In the genomic region with DNA sequence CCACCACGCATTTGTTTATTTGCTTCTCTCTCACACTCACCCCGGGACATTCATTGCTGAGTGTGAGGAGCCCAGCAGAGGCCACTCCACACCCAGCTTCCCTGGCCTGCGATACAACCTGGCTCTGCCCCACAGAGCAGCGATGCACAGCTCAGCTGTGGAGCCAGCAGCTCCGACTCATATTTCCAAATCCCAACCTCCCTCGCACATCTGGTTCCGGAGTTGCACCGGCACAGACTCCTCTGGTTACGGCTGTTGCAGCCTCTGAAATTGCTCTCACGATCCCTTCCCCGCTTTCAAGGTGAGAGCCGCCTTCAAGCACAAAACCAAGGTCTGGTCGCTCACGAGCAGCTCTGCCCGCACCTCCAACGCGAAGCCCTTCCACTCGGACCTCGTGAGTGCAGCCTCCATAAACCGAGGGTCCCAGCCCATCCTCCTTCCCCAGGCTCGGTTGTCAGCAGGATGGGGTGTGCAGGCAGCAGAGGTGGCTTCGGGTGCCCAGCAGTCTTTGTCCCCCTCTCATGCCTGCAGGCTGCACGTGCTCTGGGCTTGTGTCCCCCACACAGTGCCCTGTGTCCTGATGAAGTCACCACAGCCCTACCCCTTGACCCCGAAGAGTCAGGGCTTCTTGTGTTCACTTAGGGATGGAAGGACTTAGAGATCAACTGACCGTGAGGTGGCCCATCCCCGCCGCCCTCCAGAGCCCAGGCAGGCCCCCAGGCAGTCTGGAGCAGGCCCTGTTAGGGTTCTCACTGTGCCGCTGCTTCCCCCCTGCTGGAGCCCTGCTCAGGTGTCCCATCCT, we compare ENCODE assay signal across 12 cellular contexts.
A peak's percentile ranks its signal among the peaks of the same experiment; 100 is the strongest.
DNase-seq lines count a peak whose midpoint lies in the region; ATAC-seq and TF ChIP-seq lines count a peak whose summit lies in the region.
"Had no signal": no experiment of that assay in that cellular context is flagged by ENCODE, and none has a peak within 500 bp of the region (broad histone marks: within the 10 kb centered on the region; RNA-seq: fewer than 3 reads in every experiment).

No MANE protein-coding gene starts in this region.

- TF ChIP-seq POLR2A in upper lobe of left lung (IDR thresholded peaks at IDR 0.05), result no peak

- no peaks in the 10 kb centered on the region for H3K36me3 Mint-ChIP-seq in type B pancreatic cell

- no peaks in the 10 kb centered on the region for H3K4me1 ChIP-seq in upper lobe of left lung
- H3K4me1 ChIP-seq: breast epithelium had no signal

- no peak for TF ChIP-seq EP300 in upper lobe of left lung (IDR thresholded peaks at IDR 0.05)

- no peaks in the 10 kb centered on the region for H3K9me3 ChIP-seq in upper lobe of left lung
- H3K9me3 ChIP-seq: breast epithelium had no signal

- no peak for ATAC-seq in upper lobe of left lung (ENCODE audit: low FRiP score in 2 of 2)
- ATAC-seq: activated CD4-positive, CD25-positive, alpha-beta regulatory T cell treated with anti-CD3 and anti-CD28 coated beads, Interleukin-2, amount 50 U/mL, for 24 hours; left cardiac atrium; Right ventricle myocardium inferior had no signal

- peaks cover 7% of the 10 kb centered on the region for H3K4me1 Mint-ChIP-seq in type B pancreatic cell (ENCODE audit: unreplicated experiment)

- WGBS in upper lobe of left lung, 2 donors, result 68 to 72% methylated on average over 24 to 26 of the region's 28 CpGs

- no peaks in the 10 kb centered on the region for H3K9me3 Mint-ChIP-seq in type B pancreatic cell

- no peak overlapping the region for H3K27ac Mint-ChIP-seq in type B pancreatic cell

- no peaks in the 10 kb centered on the region for H3K27me3 ChIP-seq in upper lobe of left lung

- H3K4me3 ChIP-seq in upper lobe of left lung, result no peak overlapping the region

- DNase-seq in activated effector memory CD4-positive, alpha-beta T cell treated with anti-CD3 and anti-CD28 coated beads, Interleukin-2, amount 50 U/mL, for 16 hours, result peak; percentile 51
- no peak for DNase-seq in activated effector memory CD4-positive, alpha-beta T cell treated with Interleukin-2 at 50 U/mL for 16 hours
- DNase-seq in islet precursor cell, result peak; percentile 57
- no peak for DNase-seq in type B pancreatic cell (ENCODE audit: extremely low spot score, unreplicated experiment)
- DNase-seq in NCI-H2081 (lab: John Stamatoyannopoulos, UW), result no peak
- no peak for DNase-seq in GM20000 (ENCODE audit: low spot score)
- no peak for DNase-seq in upper lobe of left lung
- DNase-seq: left cardiac atrium had no signal

- peaks cover 12% of the 10 kb centered on the region for H3K27me3 Mint-ChIP-seq in type B pancreatic cell

- H3K27ac ChIP-seq in VCaP (no peak overlapping the region), upper lobe of left lung (no peak overlapping the region)

- peaks cover 0 to 38% (median 15%) of the 10 kb centered on the region in 4 donors for H3K36me3 ChIP-seq in upper lobe of left lung
- H3K36me3 ChIP-seq: breast epithelium had no signal

- H3K4me3 Mint-ChIP-seq in type B pancreatic cell, result no peak overlapping the region

- peak; percentile 71 for TF ChIP-seq CTCF in VCaP (conservative IDR thresholded peaks at IDR 0.05)
- TF ChIP-seq CTCF in type B pancreatic cell (conservative IDR thresholded peaks at IDR 0.05), result peak; percentile 27
- TF ChIP-seq CTCF in GM20000 (IDR thresholded peaks at IDR 0.05; ENCODE audit: extremely low read depth, missing control alignments), result no peak
- no peak for TF ChIP-seq CTCF in upper lobe of left lung (IDR thresholded peaks at IDR 0.05)

Comparison
In these comparisons a context has a peak if more than half of its experiments do, and no peak if none do; other contexts are left out.
1. DNase-seq: peak in activated effector memory CD4-positive, alpha-beta T cell treated with anti-CD3 and anti-CD28 coated beads, Interleukin-2, amount 50 U/mL, for 16 hours (single experiment) and islet precursor cell (single experiment); none in activated effector memory CD4-positive, alpha-beta T cell treated with Interleukin-2 at 50 U/mL for 16 hours (single experiment), type B pancreatic cell (single experiment), NCI-H2081 (0 of 2), GM20000 (single experiment) and upper lobe of left lung (0 of 2).
2. CTCF ChIP-seq: peak in VCaP (single experiment) and type B pancreatic cell (single experiment); none in GM20000 (single experiment) and upper lobe of left lung (0 of 6).